In the genomic region with DNA sequence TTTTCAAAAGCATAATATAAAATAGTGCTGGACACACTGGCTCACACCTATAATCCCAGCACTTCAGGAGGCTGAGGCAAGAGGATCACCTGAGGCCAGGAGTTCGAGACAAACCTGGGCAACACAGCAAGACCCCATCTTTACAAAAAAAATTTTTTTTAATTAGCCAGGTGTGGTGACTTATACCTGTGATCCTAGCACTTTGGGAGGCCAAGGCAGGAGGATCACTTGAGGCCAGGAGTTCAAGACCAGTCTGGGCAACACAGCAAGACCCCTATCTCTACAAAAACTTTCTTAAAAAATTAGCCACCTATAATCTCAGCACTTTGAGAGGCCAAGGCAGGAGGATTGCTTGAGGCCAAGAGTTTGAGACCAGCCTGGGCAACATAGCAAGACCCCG, we compare ENCODE assay signal across 1 cellular context. TPM values are rescaled to one million over a fixed set of nuclear protein-coding genes. Genes with fewer than 3 reads are reported as not detected.
"Had no signal": no experiment of that assay in that cellular context is flagged by ENCODE, and none has a peak within 500 bp of the region (broad histone marks: within the 10 kb centered on the region; RNA-seq: fewer than 3 reads in every experiment).

No MANE protein-coding gene starts in this region.

RNA-seq across cellular contexts. Expression of a gene that starts 27.3 kb away (rescaled TPM):
- total RNA-seq: GM23248 had no signal
